Comparison of ENCODE assay signal across 11 cellular contexts in genomic region chr22:26751217-26751616, GRCh38.
DNase-seq lines count a peak whose midpoint lies in the region; TF ChIP-seq lines count a peak whose summit lies in the region.
"Had no signal": no experiment of that assay in that cellular context is flagged by ENCODE, and none has a peak within 500 bp of the region (broad histone marks: within the 10 kb centered on the region; RNA-seq: fewer than 3 reads in every experiment).

No MANE protein-coding gene starts in this region.

- H3K27me3 ChIP-seq in neuronal stem cell (ENCODE audit: control insufficient read depth in 3 of 3, insufficient read depth in 3 of 3, low read depth in 1 of 3, low read length in 3 of 3), result no peaks in the 10 kb centered on the region

- H3K4me2 ChIP-seq in neuronal stem cell (ENCODE audit: insufficient read depth, low read length, poor library complexity, severe bottlenecking), result peak overlapping the region; percentile 36

- H3K36me3 Mint-ChIP-seq in activated CD4-positive, alpha-beta T cell treated with anti-CD3 and anti-CD28 coated beads, Interleukin-2, amount 10 ng/mL, durations not matched to agents 7 days and 5 days (ENCODE audit: low read depth), result peaks cover 3% of the 10 kb centered on the region

- H3K36me3 ChIP-seq in neuronal stem cell (replicated peaks in 1 of 2; ENCODE audit: control insufficient read depth in 2 of 2, insufficient read depth in 2 of 2, low read length in 2 of 2), result no peaks in the 10 kb centered on the region

- peaks cover 28 to 42% of the 10 kb centered on the region in 2 donors for H3K4me1 ChIP-seq in neuronal stem cell (ENCODE audit: control insufficient read depth in 2 of 2, insufficient read depth in 1 of 2, low read depth in 1 of 2, low read length in 2 of 2)

- no peak overlapping the region for H2BK120ac ChIP-seq in neuronal stem cell (ENCODE audit: low read depth, low read length)

- peak overlapping the region; percentile 17 for H2AFZ ChIP-seq in neuronal stem cell (ENCODE audit: low read length)

- DNase-seq in DMS53 (lab: John Stamatoyannopoulos, UW) (peak; percentile 3), DMS53 treated with DMSO at 0.1 percent for 48 hours (lab: John Stamatoyannopoulos, UW; ENCODE audit: unreplicated experiment) (no peak), NCI-H69 (lab: John Stamatoyannopoulos, UW) (peak; percentile 76), head of caudate nucleus (peak in 40 of 42 donors; percentile 11 to 89 (median 58)), neuronal stem cell (ENCODE audit: low spot score) (peak; percentile 96), NCI-H345 (lab: John Stamatoyannopoulos, UW) (no peak), GM10266 (ENCODE audit: extremely low spot score) (no peak)
- DNase-seq in activated CD4-positive, alpha-beta T cell treated with anti-CD3 and anti-CD28 coated beads, Interleukin-2, amount 10 ng/mL, durations not matched to agents 7 days and 5 days, result no peak
- DNase-seq: cerebellar nuclear complex, Right ventricle myocardium superior had no signal

- no peak overlapping the region for H3K14ac ChIP-seq in neuronal stem cell (ENCODE audit: low read length)

- H3K27ac ChIP-seq in neuronal stem cell (replicated peaks; ENCODE audit: low read length), result peak overlapping the region; percentile 78
- H3K27ac ChIP-seq: 22Rv1 had no signal

- CTCF ChIA-PET in activated CD4-positive, alpha-beta T cell treated with anti-CD3 and anti-CD28 coated beads, Interleukin-2, amount 10 ng/mL, durations not matched to agents 7 days and 5 days (lab: Charles Lee), result interaction anchor here (0.7 kb wide), 1 partner anchor 10 kb away, joined by 3 read pairs; no protein-coding TSS in a partner anchor

- no peak overlapping the region for H4K91ac ChIP-seq in neuronal stem cell (ENCODE audit: low read depth, low read length, poor library complexity)

- no peak overlapping the region for H2BK15ac ChIP-seq in neuronal stem cell (ENCODE audit: low read length)

- H2BK12ac ChIP-seq in neuronal stem cell (ENCODE audit: low read length), result no peak overlapping the region

- no peak overlapping the region for H3K4me3 Mint-ChIP-seq in activated CD4-positive, alpha-beta T cell treated with anti-CD3 and anti-CD28 coated beads, Interleukin-2, amount 10 ng/mL, durations not matched to agents 7 days and 5 days

- TF ChIP-seq CTCF in GM10266 (IDR thresholded peaks at IDR 0.05; ENCODE audit: control insufficient read depth, insufficient read depth, low read depth, missing control alignments), result no peak

- H3K9me3 Mint-ChIP-seq in activated CD4-positive, alpha-beta T cell treated with anti-CD3 and anti-CD28 coated beads, Interleukin-2, amount 10 ng/mL, durations not matched to agents 7 days and 5 days, result no peaks in the 10 kb centered on the region

- no peak overlapping the region for H3K9ac ChIP-seq in neuronal stem cell (ENCODE audit: low read depth, low read length, poor library complexity)

- no peak overlapping the region for H4K8ac ChIP-seq in neuronal stem cell (ENCODE audit: low read depth, low read length)

- POLR2A ChIA-PET in activated CD4-positive, alpha-beta T cell treated with anti-CD3 and anti-CD28 coated beads, Interleukin-2, amount 10 ng/mL, durations not matched to agents 7 days and 5 days (lab: Charles Lee), result interaction anchor here (0.6 kb wide), 1 partner anchor 14 kb away, joined by 3 read pairs; no protein-coding TSS in a partner anchor

- H3K4me1 Mint-ChIP-seq in activated CD4-positive, alpha-beta T cell treated with anti-CD3 and anti-CD28 coated beads, Interleukin-2, amount 10 ng/mL, durations not matched to agents 7 days and 5 days, result peaks cover 7% of the 10 kb centered on the region

- no peaks in the 10 kb centered on the region for H3K79me1 ChIP-seq in neuronal stem cell (ENCODE audit: low read depth, low read length)

- no peak overlapping the region for H2AK5ac ChIP-seq in neuronal stem cell (ENCODE audit: low read depth, low read length)

- H3K4ac ChIP-seq in neuronal stem cell (ENCODE audit: low read length), result no peak overlapping the region

- no peak overlapping the region for H3K4me3 ChIP-seq in neuronal stem cell (ENCODE audit: low read length in 2 of 2)

- H3K23ac ChIP-seq in neuronal stem cell (ENCODE audit: low read depth, low read length, poor library complexity), result no peak overlapping the region

- H3K18ac ChIP-seq in neuronal stem cell (ENCODE audit: low read length), result no peak overlapping the region

- no CpG with 5 or more reads among the region's 5 CpGs for WGBS in neuronal stem cell (ENCODE audit: extremely low coverage in 2 of 2, insufficient read length in 2 of 2, insufficient replicate concordance in 1 of 2), 2 donors

- no peak overlapping the region for H3K27ac Mint-ChIP-seq in activated CD4-positive, alpha-beta T cell treated with anti-CD3 and anti-CD28 coated beads, Interleukin-2, amount 10 ng/mL, durations not matched to agents 7 days and 5 days

- no peak overlapping the region for H2BK5ac ChIP-seq in neuronal stem cell (ENCODE audit: low read length)

- intact Hi-C loops in head of caudate nucleus (cut with DNase I), result loop anchor here (10.0 kb wide), 2 partner anchors 1054 to 1254 kb away; partner anchors contain the start of gene MN1

- H3K9me3 ChIP-seq in neuronal stem cell (replicated peaks in 1 of 2; ENCODE audit: control insufficient read depth in 2 of 2, insufficient read depth in 1 of 2, low read depth in 1 of 2, low read length in 2 of 2), result no peaks in the 10 kb centered on the region

- no peaks in the 10 kb centered on the region for H3K27me3 Mint-ChIP-seq in activated CD4-positive, alpha-beta T cell treated with anti-CD3 and anti-CD28 coated beads, Interleukin-2, amount 10 ng/mL, durations not matched to agents 7 days and 5 days

Comparison
In these comparisons a context has a peak if more than half of its experiments do, and no peak if none do; other contexts are left out.
1. DNase-seq: peak in DMS53 (single experiment), NCI-H69 (single experiment), head of caudate nucleus (40 of 42) and neuronal stem cell (single experiment); none in DMS53 treated with DMSO at 0.1 percent for 48 hours (single experiment), NCI-H345 (single experiment), GM10266 (single experiment) and activated CD4-positive, alpha-beta T cell treated with anti-CD3 and anti-CD28 coated beads, Interleukin-2, amount 10 ng/mL, durations not matched to agents 7 days and 5 days (single experiment).